11 cellular contexts compared by ENCODE assay signal in genomic region chr3:143814358-143814968, GRCh38. TPM values are rescaled to one million over a fixed set of nuclear protein-coding genes. Genes with fewer than 3 reads are reported as not detected.
DNase-seq lines count a peak whose midpoint lies in the region; ATAC-seq, FAIRE-seq and TF ChIP-seq lines count a peak whose summit lies in the region.
"Had no signal": no experiment of that assay in that cellular context is flagged by ENCODE, and none has a peak within 500 bp of the region (broad histone marks: within the 10 kb centered on the region; RNA-seq: fewer than 3 reads in every experiment).

No MANE protein-coding gene starts in this region.

- H3K27ac ChIP-seq in kidney (ENCODE audit: low read depth in 2 of 2, low read length in 2 of 2) (no peak overlapping the region), GM23338 (ENCODE audit: low read depth) (no peak overlapping the region)

- H3K36me3 ChIP-seq in kidney (ENCODE audit: control insufficient read depth in 1 of 2, insufficient read depth in 2 of 2, low read length in 2 of 2): no peaks in the 10 kb centered on the region
- H3K36me3 ChIP-seq in GM23338 (ENCODE audit: insufficient read depth): no peaks in the 10 kb centered on the region

- H3K9ac ChIP-seq in kidney (ENCODE audit: low read length in 2 of 2): no peak overlapping the region

- intact Hi-C loops in activated T-helper 2 cell treated with anti-CD3 and anti-CD28 coated beads, Interferon-gamma antibody, Interleukin-2, Interleukin-4, amounts not matched to agents 10 μg/mL and 5 μg/mL and 100 μg/mL, durations not matched to agents 14 hours and 24 hours and 36 hours (cut with micrococcal nuclease): loop anchor here (2.0 kb wide), 1 partner anchor 34 kb away; the partner anchor contains the start of gene SLC9A9
- intact Hi-C loops in kidney (cut with DNase I): no loop called here

- peak overlapping the region; percentile 14 for H3K27ac Mint-ChIP-seq in activated T-helper 2 cell treated with anti-CD3 and anti-CD28 coated beads, Interferon-gamma antibody, Interleukin-2, Interleukin-4, amounts not matched to agents 10 μg/mL and 5 μg/mL and 100 μg/mL, durations not matched to agents 14 hours and 24 hours and 36 hours
- no peak overlapping the region for H3K27ac Mint-ChIP-seq in GM23338

- no peaks in the 10 kb centered on the region for H3F3A ChIP-seq in GM23338 (replicated peaks; ENCODE audit: low read depth)

- no peak overlapping the region for H2AFZ ChIP-seq in GM23338

- H3K4me3 Mint-ChIP-seq in activated T-helper 2 cell treated with anti-CD3 and anti-CD28 coated beads, Interferon-gamma antibody, Interleukin-2, Interleukin-4, amounts not matched to agents 10 μg/mL and 5 μg/mL and 100 μg/mL, durations not matched to agents 14 hours and 24 hours and 36 hours (ENCODE audit: low read depth): peak overlapping the region; percentile 13
- H3K4me3 Mint-ChIP-seq in GM23338: no peak overlapping the region

- in situ Hi-C loops in ACHN (cut with HindIII; ENCODE audit: low pct_ligation_motif_present, low pct_unique_long_range_greater_than_20kb, low sequenced_read_pairs): no loop called here

- ATAC-seq in HG03354 (IDR thresholded peaks at IDR 0.05; ENCODE audit: poor library complexity, severe bottlenecking, unreplicated experiment) (peak; percentile 65), GM23338 (no peak)

- H3K27me3 Mint-ChIP-seq in activated T-helper 2 cell treated with anti-CD3 and anti-CD28 coated beads, Interferon-gamma antibody, Interleukin-2, Interleukin-4, amounts not matched to agents 10 μg/mL and 5 μg/mL and 100 μg/mL, durations not matched to agents 14 hours and 24 hours and 36 hours (ENCODE audit: low read depth): no peaks in the 10 kb centered on the region
- peaks cover 2% of the 10 kb centered on the region for H3K27me3 Mint-ChIP-seq in GM23338 (ENCODE audit: insufficient read depth, low read depth, poor library complexity)
- H3K27me3 Mint-ChIP-seq: CD8-positive, alpha-beta memory T cell had no signal

- no peaks in the 10 kb centered on the region for H3K4me1 ChIP-seq in kidney (ENCODE audit: control insufficient read depth in 1 of 2, insufficient read depth in 1 of 2, low read depth in 1 of 2, low read length in 2 of 2)
- no peaks in the 10 kb centered on the region for H3K4me1 ChIP-seq in GM23338 (ENCODE audit: insufficient read depth)

- TF ChIP-seq CTCF in kidney (IDR thresholded peaks at IDR 0.05; ENCODE audit: borderline replicate concordance, extremely low read depth, insufficient read depth) (no peak), GM23338 (conservative IDR thresholded peaks at IDR 0.05; ENCODE audit: low read depth in 2 of 2) (no peak)

- H3K4me2 ChIP-seq in GM23338: no peak overlapping the region

- DNase-seq in stimulated activated CD4-positive, alpha-beta T cell treated with anti-CD3 and anti-CD28 coated beads, Interleukin-15, amount 100 ng/mL, for 24 hours: peak; percentile 16
- DNase-seq in stimulated activated CD4-positive, alpha-beta T cell treated with anti-CD3 and anti-CD28 coated beads, Interleukin-4, amount 100 ng/mL, for 24 hours: no peak
- DNase-seq in activated T-helper 2 cell treated with anti-CD3 and anti-CD28 coated beads, Interferon-gamma antibody, Interleukin-2, Interleukin-4, amounts not matched to agents 10 μg/mL and 5 μg/mL and 100 μg/mL, durations not matched to agents 14 hours and 24 hours and 36 hours (ENCODE audit: low spot score): peak; percentile 13
- DNase-seq in kidney: no peak
- no peak for DNase-seq in GM23338 (ENCODE audit: low spot score)
- no peak for DNase-seq in islet precursor cell
- no peak for DNase-seq in ACHN
- DNase-seq: activated CD8-positive, alpha-beta memory T cell treated with anti-CD3 and anti-CD28 coated beads, Interleukin-2, amount 50 U/mL, for 4 hours; CD8-positive, alpha-beta memory T cell; NCI-H1436 treated with DMSO at 0.1 percent for 48 hours had no signal

- no peaks in the 10 kb centered on the region for H3K27me3 ChIP-seq in GM23338 (ENCODE audit: insufficient read depth)

- H3K4me3 ChIP-seq in kidney (ENCODE audit: low read length in 2 of 2) (no peak overlapping the region), GM23338 (no peak overlapping the region)

- FAIRE-seq in kidney (lab: Jason Lieb, UNC): no peak

- no peaks in the 10 kb centered on the region for H3K36me3 Mint-ChIP-seq in activated T-helper 2 cell treated with anti-CD3 and anti-CD28 coated beads, Interferon-gamma antibody, Interleukin-2, Interleukin-4, amounts not matched to agents 10 μg/mL and 5 μg/mL and 100 μg/mL, durations not matched to agents 14 hours and 24 hours and 36 hours (ENCODE audit: low read depth)
- no peaks in the 10 kb centered on the region for H3K36me3 Mint-ChIP-seq in GM23338 (ENCODE audit: low read depth)

- no peaks in the 10 kb centered on the region for H3K9me2 ChIP-seq in GM23338 (ENCODE audit: insufficient read depth)

- H3K9me3 Mint-ChIP-seq in activated T-helper 2 cell treated with anti-CD3 and anti-CD28 coated beads, Interferon-gamma antibody, Interleukin-2, Interleukin-4, amounts not matched to agents 10 μg/mL and 5 μg/mL and 100 μg/mL, durations not matched to agents 14 hours and 24 hours and 36 hours: no peaks in the 10 kb centered on the region
- H3K9me3 Mint-ChIP-seq in GM23338: no peaks in the 10 kb centered on the region; the same call in 2 of the 3 replicates

- H3K79me2 ChIP-seq in GM23338 (replicated peaks; ENCODE audit: insufficient read depth): no peaks in the 10 kb centered on the region

- no peaks in the 10 kb centered on the region for H3K9me3 ChIP-seq in kidney (ENCODE audit: control insufficient read depth in 1 of 2, low read length in 2 of 2)

- peaks cover 22% of the 10 kb centered on the region for H3K4me1 Mint-ChIP-seq in activated T-helper 2 cell treated with anti-CD3 and anti-CD28 coated beads, Interferon-gamma antibody, Interleukin-2, Interleukin-4, amounts not matched to agents 10 μg/mL and 5 μg/mL and 100 μg/mL, durations not matched to agents 14 hours and 24 hours and 36 hours (ENCODE audit: low read depth)
- H3K4me1 Mint-ChIP-seq in GM23338: peaks cover 3% of the 10 kb centered on the region; the same call in 1 of the 3 replicates

- H4K20me1 ChIP-seq in GM23338 (replicated peaks; ENCODE audit: insufficient read depth): no peaks in the 10 kb centered on the region

TF ChIP-seq in GM23338, 12 proteins besides CTCF, POLR2A, EP300 and RAD21 (continues in another document):
- no peak for TF ChIP-seq EZH2 (IDR thresholded peaks at IDR 0.05; ENCODE audit: low read depth, unreplicated experiment)
- TF ChIP-seq ZNF114 (CRISPR knock-in tag; IDR thresholded peaks at IDR 0.05): no peak

RNA-seq across cellular contexts. Expression of gene SLC9A9, which starts 33.8 kb away (rescaled TPM):
- 1.6 and 2.0 TPM in 2 replicates for total RNA-seq in activated T-helper 2 cell treated with anti-CD3 and anti-CD28 coated beads, Interferon-gamma antibody, Interleukin-2, Interleukin-4, amounts not matched to agents 10 μg/mL and 5 μg/mL and 100 μg/mL, durations not matched to agents 14 hours and 24 hours and 36 hours
- total RNA-seq in kidney: 16.5 TPM
- polyA plus RNA-seq in kidney (ENCODE audit: insufficient read depth, low read depth, low replicate concordance) (3.7 TPM), GM23338 (2016; fragmentation: Nextera tagmentation; extraction: Ambion mirVana) (0.66 and 1.3 TPM in 2 replicates)
- total RNA-seq in GM23338 (2014; rRNA removed; shearing (Covaris generic)): 0.93 and 1.6 TPM in 2 replicates

Comparison
In these comparisons a context has a peak if more than half of its experiments do, and no peak if none do; other contexts are left out.
1. DNase-seq: peak in stimulated activated CD4-positive, alpha-beta T cell treated with anti-CD3 and anti-CD28 coated beads, Interleukin-15, amount 100 ng/mL, for 24 hours (single experiment) and activated T-helper 2 cell treated with anti-CD3 and anti-CD28 coated beads, Interferon-gamma antibody, Interleukin-2, Interleukin-4, amounts not matched to agents 10 μg/mL and 5 μg/mL and 100 μg/mL, durations not matched to agents 14 hours and 24 hours and 36 hours (single experiment); none in stimulated activated CD4-positive, alpha-beta T cell treated with anti-CD3 and anti-CD28 coated beads, Interleukin-4, amount 100 ng/mL, for 24 hours (single experiment), kidney (single experiment), GM23338 (single experiment), islet precursor cell (single experiment) and ACHN (single experiment).